10 cellular contexts compared by ENCODE assay signal in genomic region chrX:102650903-102651241, GRCh38. TPM values are rescaled to one million over a fixed set of nuclear protein-coding genes. Genes with fewer than 3 reads are reported as not detected.
DNase-seq lines count a peak whose midpoint lies in the region; ATAC-seq, FAIRE-seq and TF ChIP-seq lines count a peak whose summit lies in the region.
"Had no signal": no experiment of that assay in that cellular context is flagged by ENCODE, and none has a peak within 500 bp of the region (broad histone marks: within the 10 kb centered on the region; RNA-seq: fewer than 3 reads in every experiment).

No MANE protein-coding gene starts in this region.

- H3K27ac ChIP-seq in liver (ENCODE audit: low read depth in 1 of 2, low read length in 2 of 2) (no peak overlapping the region), HepG2 (ENCODE audit: extremely low read length, insufficient read depth, low read length) (no peak overlapping the region), duodenal mucosa (ENCODE audit: low read depth, low read length) (no peak overlapping the region)
- H3K27ac ChIP-seq: HL-60 had no signal

- H3K9ac ChIP-seq in liver (ENCODE audit: low read depth in 1 of 2, low read length in 2 of 2), result no peak overlapping the region
- no peak overlapping the region for H3K9ac ChIP-seq in HepG2 (ENCODE audit: insufficient read depth, low read depth, low read length)
- H3K9ac ChIP-seq in duodenal mucosa (ENCODE audit: low read depth in 1 of 2, low read length in 2 of 2), result no peak overlapping the region
- peak overlapping the region; percentile 55 for H3K9ac ChIP-seq in mucosa of stomach (ENCODE audit: low read length)

- WGBS in liver, result 10% methylated on average over 23 of the region's 23 CpGs
- WGBS in HepG2 (ENCODE audit: low lambda C conversion rate), result no CpG with 5 or more reads among the region's 23 CpGs

- POLR2A ChIA-PET in HepG2 (lab: Yijun Ruan, JAX), result no interaction called here

- H3K4me1 ChIP-seq in liver (ENCODE audit: control insufficient read depth in 4 of 4, insufficient read depth in 4 of 4, low read length in 3 of 4) (peaks cover 0 to 7% (median 1%) of the 10 kb centered on the region in 4 donors), HepG2 (ENCODE audit: insufficient read depth, low read length) (no peaks in the 10 kb centered on the region), duodenal mucosa (ENCODE audit: control insufficient read depth in 1 of 2, insufficient read depth in 2 of 2, low read length in 2 of 2) (no peaks in the 10 kb centered on the region), mucosa of stomach (ENCODE audit: control insufficient read depth, insufficient read depth, low read length) (no peaks in the 10 kb centered on the region)

- in situ Hi-C loops in HepG2 (cut with HindIII; ENCODE audit: extremely low pct_ligation_motif_present, low pct_unique_long_range_greater_than_20kb), result no loop called here

- TF ChIP-seq RAD21 in liver (IDR thresholded peaks at IDR 0.05) (no peak), HepG2 (CRISPR knock-in tag; IDR thresholded peaks at IDR 0.05) (no peak)

- no peak overlapping the region for H3K4me2 ChIP-seq in HepG2 (ENCODE audit: low read depth, low read length)

- CTCF ChIA-PET in HepG2 (lab: Yijun Ruan, JAX; ENCODE audit: low intra/inter-chr PET ratio, low total read pairs), result no interaction called here

- H4K20me1 ChIP-seq in HepG2 (ENCODE audit: insufficient read depth, low read length), result no peaks in the 10 kb centered on the region

- no peak for DNase-seq in HepG2 (ENCODE audit: low spot score)
- DNase-seq in NCI-H1694 treated with DMSO at 0.1 percent for 48 hours (lab: John Stamatoyannopoulos, UW), result no peak
- DNase-seq in medulla oblongata (ENCODE audit: extremely low spot score), result no peak
- DNase-seq in GDM1 (lab: John Stamatoyannopoulos, UW), result no peak
- DNase-seq: DMS53 had no signal

- no peak for FAIRE-seq in HepG2 (lab: Jason Lieb, UNC)

- TF ChIP-seq CTCF in liver (IDR thresholded peaks at IDR 0.05; ENCODE audit: low read depth, low read length, missing input control) (no peak), HepG2 (CRISPR knock-in tag; IDR thresholded peaks at IDR 0.05) (no peak)

- ATAC-seq in HepG2 (no peak), GM21619 (IDR thresholded peaks at IDR 0.05; ENCODE audit: unreplicated experiment) (no peak)

- no TSS peak for BruUV-seq in HepG2 (replicated peaks; lab: Mats Ljungman, UMichigan)

- TF ChIP-seq EP300 in HepG2 (IDR thresholded peaks at IDR 0.05; ENCODE audit: low read depth in 2 of 2, low read length in 2 of 2) (no peak), HepG2 (CRISPR knock-in tag; IDR thresholded peaks at IDR 0.05; ENCODE audit: borderline replicate concordance) (no peak)

- intact Hi-C loops in HepG2 (cut with micrococcal nuclease; ENCODE audit: unreplicated experiment), result no loop called here

- H3K9me3 ChIP-seq in liver (ENCODE audit: control insufficient read depth in 4 of 4, low read length in 3 of 4) (no peaks in the 10 kb centered on the region), HepG2 (ENCODE audit: low read length) (no peaks in the 10 kb centered on the region), duodenal mucosa (ENCODE audit: control insufficient read depth in 1 of 2, low read length in 2 of 2) (no peaks in the 10 kb centered on the region), mucosa of stomach (ENCODE audit: control insufficient read depth, low read length) (no peaks in the 10 kb centered on the region)

- H3K4me3 ChIP-seq in liver (ENCODE audit: low read depth in 1 of 3, low read length in 3 of 3) (peak overlapping the region in 2 of 3 donors; percentile 55 to 60), HepG2 (replicated peaks in 1 of 3; ENCODE audit: insufficient read depth in 1 of 3, low read depth in 2 of 3, low read length in 3 of 3) (no peak overlapping the region), duodenal mucosa (ENCODE audit: low read depth in 1 of 2, low read length in 2 of 2) (peak overlapping the region; percentile 58 to 65), mucosa of stomach (ENCODE audit: low read length) (no peak overlapping the region)

- H3K27me3 ChIP-seq in liver (ENCODE audit: control insufficient read depth in 4 of 4, insufficient read depth in 4 of 4, low read length in 3 of 4) (no peaks in the 10 kb centered on the region), HepG2 (ENCODE audit: control insufficient read depth in 1 of 2, insufficient read depth in 2 of 2, low read length in 2 of 2) (no peaks in the 10 kb centered on the region), duodenal mucosa (ENCODE audit: control insufficient read depth in 1 of 2, insufficient read depth in 2 of 2, low read length in 2 of 2) (no peaks in the 10 kb centered on the region), mucosa of stomach (ENCODE audit: control insufficient read depth, insufficient read depth, low read length) (no peaks in the 10 kb centered on the region)

- H3K36me3 ChIP-seq in liver (ENCODE audit: control insufficient read depth in 4 of 4, insufficient read depth in 3 of 4, low read depth in 1 of 4, low read length in 3 of 4), result no peaks in the 10 kb centered on the region
- H3K36me3 ChIP-seq in HepG2 (replicated peaks in 1 of 2; ENCODE audit: control insufficient read depth in 1 of 2, insufficient read depth in 2 of 2, low read length in 2 of 2), result no peaks in the 10 kb centered on the region
- H3K36me3 ChIP-seq in duodenal mucosa (ENCODE audit: control insufficient read depth in 1 of 2, insufficient read depth in 2 of 2, low read length in 2 of 2), result no peaks in the 10 kb centered on the region
- no peaks in the 10 kb centered on the region for H3K36me3 ChIP-seq in mucosa of stomach (ENCODE audit: control insufficient read depth, insufficient read depth, low read length)

- H2AFZ ChIP-seq in HepG2 (ENCODE audit: low read length), result no peak overlapping the region

- no peaks in the 10 kb centered on the region for H3K79me2 ChIP-seq in HepG2 (ENCODE audit: insufficient read depth, low read length)

- no peak for TF ChIP-seq POLR2A in HepG2 (IDR thresholded peaks at IDR 0.05; ENCODE audit: insufficient read depth in 1 of 2, low read depth in 2 of 2, low read length in 2 of 2)

TF ChIP-seq in liver, 16 proteins besides CTCF, POLR2A, EP300 and RAD21 (continues in another document):
- TF ChIP-seq JUND (IDR thresholded peaks at IDR 0.05) (no peak), FOXA2 (IDR thresholded peaks at IDR 0.05) (no peak)

RNA-seq across cellular contexts. Expression of gene GPRASP1, which starts 0.4 kb away (rescaled TPM):
- total RNA-seq in liver (1 to 10 TPM; 3.2 to 3.8 TPM), HepG2 (2016; rRNA removed; fragmentation: Illumina TruSeq; extraction: Trizol) (0.51 and 1.4 TPM in 2 replicates)
- polyA plus RNA-seq in liver (under 1 TPM; 0.51 to 0.54 TPM), HepG2 (2011; rRNA removed) (0.38 and 0.39 TPM in 2 replicates)
- under 0.01 and 0.30 TPM in 2 replicates for total RNA-seq in HepG2 (2016; cell fraction: cytosol; rRNA removed; fragmentation: Illumina TruSeq; extraction: Trizol; ENCODE audit: low read depth)
- total RNA-seq in HepG2 (2016; cell fraction: insoluble cytoplasmic fraction; rRNA removed; fragmentation: Illumina TruSeq; extraction: Trizol), result 0.61 and 0.95 TPM in 2 replicates
- 0.03 and 0.15 TPM in 2 replicates for total RNA-seq in HepG2 (2016; cell fraction: membrane; rRNA removed; fragmentation: Illumina TruSeq; extraction: Trizol)
- total RNA-seq in HepG2 (2016; cell fraction: nucleus; rRNA removed; fragmentation: Illumina TruSeq; extraction: Trizol), result 4.6 and 6.2 TPM in 2 replicates
- polyA plus RNA-seq in HepG2 (2011; cell fraction: cytosol; rRNA removed), result 0.05 and 0.06 TPM in 2 replicates
- polyA plus RNA-seq in HepG2 (2011; cell fraction: nucleus; rRNA removed), result 2.0 and 2.1 TPM in 2 replicates
- polyA plus RNA-seq in HepG2 (2012), result 0.60 and 0.69 TPM in 2 replicates
- 0.01 TPM in 1 of 2 replicates, not detected in the other for polyA plus RNA-seq in HepG2 (2016; cell fraction: cytosol; fragmentation: Illumina TruSeq; extraction: Trizol; ENCODE audit: low read depth)
- polyA plus RNA-seq in HepG2 (2016; cell fraction: insoluble cytoplasmic fraction; fragmentation: Illumina TruSeq; extraction: Trizol; ENCODE audit: low read depth), result 0.21 and 0.26 TPM in 2 replicates
- polyA plus RNA-seq in HepG2 (2016; cell fraction: membrane; fragmentation: Illumina TruSeq; extraction: Trizol; ENCODE audit: low read depth), result 0.03 and 0.05 TPM in 2 replicates
- polyA plus RNA-seq in HepG2 (2016; cell fraction: nucleus; fragmentation: Illumina TruSeq; extraction: Trizol; ENCODE audit: insufficient read depth, low read depth), result 2.7 and 3.2 TPM in 2 replicates
- polyA minus RNA-seq in HepG2 (2011; rRNA and poly(A)+ RNA removed; ENCODE audit: low replicate concordance), result 0.87 and 1.0 TPM in 2 replicates
- 0.09 and 0.10 TPM in 2 replicates for polyA minus RNA-seq in HepG2 (2011; cell fraction: cytosol; rRNA and poly(A)+ RNA removed)
- 7.3 and 10.4 TPM in 2 replicates for polyA minus RNA-seq in HepG2 (2011; cell fraction: nucleus; rRNA and poly(A)+ RNA removed)

RNA-seq across cellular contexts. Expression of gene ARMCX5, which starts 51.6 kb away (rescaled TPM):
- 1 to 10 TPM; 7.2 to 9.6 TPM for total RNA-seq in liver
- 1 to 10 TPM; 3.2 to 6.5 TPM for polyA plus RNA-seq in liver
- 14.2 and 14.4 TPM in 2 replicates for total RNA-seq in HepG2 (2016; rRNA removed; fragmentation: Illumina TruSeq; extraction: Trizol)
- total RNA-seq in HepG2 (2016; cell fraction: cytosol; rRNA removed; fragmentation: Illumina TruSeq; extraction: Trizol; ENCODE audit: low read depth), result 1.2 and 1.6 TPM in 2 replicates
- total RNA-seq in HepG2 (2016; cell fraction: insoluble cytoplasmic fraction; rRNA removed; fragmentation: Illumina TruSeq; extraction: Trizol), result 13.4 and 13.5 TPM in 2 replicates
- 3.9 TPM in 2 replicates for total RNA-seq in HepG2 (2016; cell fraction: membrane; rRNA removed; fragmentation: Illumina TruSeq; extraction: Trizol)
- total RNA-seq in HepG2 (2016; cell fraction: nucleus; rRNA removed; fragmentation: Illumina TruSeq; extraction: Trizol), result 17.6 and 17.8 TPM in 2 replicates
- polyA plus RNA-seq in HepG2 (2011; rRNA removed), result 9.1 and 9.3 TPM in 2 replicates
- 5.9 and 7.2 TPM in 2 replicates for polyA plus RNA-seq in HepG2 (2011; cell fraction: cytosol; rRNA removed)
- 9.5 and 10.1 TPM in 2 replicates for polyA plus RNA-seq in HepG2 (2011; cell fraction: nucleus; rRNA removed)
- polyA plus RNA-seq in HepG2 (2012), result 5.1 and 6.8 TPM in 2 replicates
- 0.43 and 0.46 TPM in 2 replicates for polyA plus RNA-seq in HepG2 (2016; cell fraction: cytosol; fragmentation: Illumina TruSeq; extraction: Trizol; ENCODE audit: low read depth)
- 10.7 and 11.4 TPM in 2 replicates for polyA plus RNA-seq in HepG2 (2016; cell fraction: insoluble cytoplasmic fraction; fragmentation: Illumina TruSeq; extraction: Trizol; ENCODE audit: low read depth)
- 1.7 and 2.1 TPM in 2 replicates for polyA plus RNA-seq in HepG2 (2016; cell fraction: membrane; fragmentation: Illumina TruSeq; extraction: Trizol; ENCODE audit: low read depth)
- polyA plus RNA-seq in HepG2 (2016; cell fraction: nucleus; fragmentation: Illumina TruSeq; extraction: Trizol; ENCODE audit: insufficient read depth, low read depth), result 10.4 and 12.4 TPM in 2 replicates
- polyA minus RNA-seq in HepG2 (2011; rRNA and poly(A)+ RNA removed; ENCODE audit: low replicate concordance), result 14.8 and 18.8 TPM in 2 replicates
- 5.3 and 11.2 TPM in 2 replicates for polyA minus RNA-seq in HepG2 (2011; cell fraction: cytosol; rRNA and poly(A)+ RNA removed)
- polyA minus RNA-seq in HepG2 (2011; cell fraction: nucleus; rRNA and poly(A)+ RNA removed), result 18.0 and 21.3 TPM in 2 replicates

Comparison
In these comparisons a context has a peak if more than half of its experiments do, and no peak if none do; other contexts are left out.
1. H3K4me3 ChIP-seq: peak in liver (2 of 3) and duodenal mucosa (2 of 2); none in HepG2 (0 of 3) and mucosa of stomach (single experiment).